In genomic region chr11:78408619-78409018, GRCh38 we compare ENCODE assay signal across 34 cellular contexts.
"Had no signal": no experiment of that assay in that cellular context is flagged by ENCODE, and none has a peak within 500 bp of the region (broad histone marks: within the 10 kb centered on the region; RNA-seq: fewer than 3 reads in every experiment).

No MANE protein-coding gene starts in this region.

- H3K4me3 Mint-ChIP-seq: activated CD4-positive, alpha-beta memory T cell treated with anti-CD3 and anti-CD28 coated beads, Interleukin-2, amount 10 ng/mL, durations not matched to agents 7 days and 5 days; activated CD4-positive, alpha-beta T cell treated with anti-CD3 and anti-CD28 coated beads, Interleukin-2, amount 10 ng/mL, durations not matched to agents 7 days and 5 days; activated naive CD4-positive, alpha-beta T cell treated with anti-CD3 and anti-CD28 coated beads, Interleukin-2, amount 10 ng/mL, durations not matched to agents 7 days and 5 days; activated naive CD8-positive, alpha-beta T cell treated with anti-CD3 and anti-CD28 coated beads, Interleukin-2, amount 10 ng/mL, durations not matched to agents 7 days and 5 days; activated T-cell treated with anti-CD3 and anti-CD28 coated beads, Interleukin-2, amount 50 U/mL, for 24 hours; activated T-cell treated with anti-CD3 and anti-CD28 coated beads, Interleukin-2, amount 50 U/mL, for 72 hours; brain; endodermal cell; T-helper 17 cell; T-helper 2 cell treated with Interferon-gamma antibody and Interleukin-4, amounts not matched to agents 5 μg/mL and 100 μg/mL, for 36 hours had no signal

- H3K27me3 Mint-ChIP-seq: activated CD4-positive, alpha-beta T cell treated with anti-CD3 and anti-CD28 coated beads, Interleukin-2, amount 10 ng/mL, durations not matched to agents 7 days and 5 days; activated naive CD8-positive, alpha-beta T cell treated with anti-CD3 and anti-CD28 coated beads, Interleukin-2, amount 10 ng/mL, durations not matched to agents 7 days and 5 days; brain; T-helper 17 cell had no signal

- H3K27me3 ChIP-seq: ascending aorta, breast epithelium, cardiac muscle cell, colonic mucosa, dorsolateral prefrontal cortex, esophagus muscularis mucosa, foreskin keratinocyte, gastrocnemius medialis, heart right ventricle had no signal

- DNase-seq: activated CD4-positive, alpha-beta memory T cell treated with anti-CD3 and anti-CD28 coated beads, Interleukin-2, amount 10 ng/mL, durations not matched to agents 7 days and 5 days; activated CD4-positive, alpha-beta T cell treated with anti-CD3 and anti-CD28 coated beads for 1 hour; activated CD4-positive, alpha-beta T cell treated with anti-CD3 and anti-CD28 coated beads for 4 hours; activated CD4-positive, alpha-beta T cell treated with anti-CD3 and anti-CD28 coated beads, Interleukin-2, amount 10 ng/mL, durations not matched to agents 7 days and 5 days; activated CD4-positive, alpha-beta T cell treated with anti-CD3 and anti-CD28 coated beads, Interleukin-2, amount 50 U/mL, for 4 hours; activated CD4-positive, CD25-positive, alpha-beta regulatory T cell; activated CD8-positive, alpha-beta memory T cell treated with anti-CD3 and anti-CD28 coated beads, Interleukin-2, amount 50 U/mL, for 48 hours; activated gamma-delta T cell; activated naive CD4-positive, alpha-beta T cell; activated naive CD4-positive, alpha-beta T cell treated with anti-CD3 and anti-CD28 coated beads, Interleukin-2, amount 10 ng/mL, durations not matched to agents 7 days and 5 days; activated naive CD8-positive, alpha-beta T cell treated with anti-CD3 and anti-CD28 coated beads, Interleukin-2, amount 10 ng/mL, durations not matched to agents 7 days and 5 days; activated T-cell treated with anti-CD3 and anti-CD28 coated beads for 4 hours; activated T-cell treated with anti-CD3 and anti-CD28 coated beads, Interleukin-2, amount 50 U/mL, for 24 hours; activated T-cell treated with anti-CD3 and anti-CD28 coated beads, Interleukin-2, amount 50 U/mL, for 72 hours; central memory CD4-positive, alpha-beta T cell; cerebellar nuclear complex; colonic mucosa; dorsolateral prefrontal cortex; effector memory CD4-positive, alpha-beta T cell; endodermal cell; erythroblast; foreskin keratinocyte; gastrocnemius medialis; heart right ventricle; T-helper 1 cell; T-helper 17 cell; T1000 had no signal

- H3K4me1 ChIP-seq: ascending aorta, breast epithelium, colonic mucosa, foreskin keratinocyte, gastrocnemius medialis had no signal

- ATAC-seq: activated naive CD4-positive, alpha-beta T cell treated with anti-CD3 and anti-CD28 coated beads, Interleukin-2, amount 50 U/mL, for 72 hours; activated T-cell treated with anti-CD3 and anti-CD28 coated beads, Interleukin-2, amount 50 U/mL, for 72 hours; foreskin keratinocyte; gastrocnemius medialis; heart right ventricle; T-helper 17 cell had no signal

- H3K27ac Mint-ChIP-seq: activated CD4-positive, alpha-beta memory T cell treated with anti-CD3 and anti-CD28 coated beads, Interleukin-2, amount 10 ng/mL, durations not matched to agents 7 days and 5 days; activated CD4-positive, alpha-beta T cell treated with anti-CD3 and anti-CD28 coated beads, Interleukin-2, amount 10 ng/mL, durations not matched to agents 7 days and 5 days; activated naive CD4-positive, alpha-beta T cell treated with anti-CD3 and anti-CD28 coated beads, Interleukin-2, amount 10 ng/mL, durations not matched to agents 7 days and 5 days; activated naive CD4-positive, alpha-beta T cell treated with anti-CD3 and anti-CD28 coated beads, Interleukin-2, amount 50 U/mL, for 72 hours; activated naive CD8-positive, alpha-beta T cell treated with anti-CD3 and anti-CD28 coated beads, Interleukin-2, amount 10 ng/mL, durations not matched to agents 7 days and 5 days; activated T-cell treated with anti-CD3 and anti-CD28 coated beads, Interleukin-2, amount 50 U/mL, for 24 hours; brain; endodermal cell; T-helper 17 cell; T-helper 2 cell treated with Interferon-gamma antibody and Interleukin-4, amounts not matched to agents 5 μg/mL and 100 μg/mL, for 36 hours had no signal

- H3K36me3 ChIP-seq: breast epithelium, cardiac muscle cell, colonic mucosa, gastrocnemius medialis had no signal

- H3K27ac ChIP-seq: ascending aorta, breast epithelium, cardiac muscle cell, colonic mucosa, esophagus muscularis mucosa, foreskin keratinocyte, gastrocnemius medialis had no signal

- H3K4me3 ChIP-seq: ascending aorta, breast epithelium, cardiac muscle cell, colonic mucosa, dorsolateral prefrontal cortex, esophagus muscularis mucosa, gastrocnemius medialis, heart right ventricle had no signal

- H3K9me3 ChIP-seq: colonic mucosa, gastrocnemius medialis had no signal
